In genomic region chr9:94086468-94086867, GRCh38 we compare ENCODE assay signal across 12 cellular contexts. TPM values are rescaled to one million over a fixed set of nuclear protein-coding genes. Genes with fewer than 3 reads are reported as not detected.
DNase-seq lines count a peak whose midpoint lies in the region; ATAC-seq and TF ChIP-seq lines count a peak whose summit lies in the region.
"Had no signal": no experiment of that assay in that cellular context is flagged by ENCODE, and none has a peak within 500 bp of the region (broad histone marks: within the 10 kb centered on the region; RNA-seq: fewer than 3 reads in every experiment).

No MANE protein-coding gene starts in this region.

- POLR2A ChIA-PET in RWPE1 (lab: Yijun Ruan, JAX; ENCODE audit: low non-redundant PET), result no interaction called here

- TF ChIP-seq CTCF in left ventricle myocardium inferior (IDR thresholded peaks at IDR 0.05; ENCODE audit: borderline replicate concordance) (no peak), RWPE1 (conservative IDR thresholded peaks at IDR 0.05; ENCODE audit: low read depth) (no peak), fibroblast of lung (conservative IDR thresholded peaks at IDR 0.05 in 1 of 2, IDR thresholded peaks at IDR 0.05 in 1 of 2; ENCODE audit: low read depth in 1 of 2, low read length in 2 of 2) (no peak)

- intact Hi-C loops in Right ventricle myocardium inferior (cut with DNase I) (no loop called here), left ventricle myocardium inferior (cut with micrococcal nuclease) (loop anchor here (10.0 kb wide), 1 partner anchor 48 kb away; no protein-coding TSS in a partner anchor)

- H3K4me2 ChIP-seq in fibroblast of lung (ENCODE audit: extremely low read depth, insufficient read depth, low read length), result no peak overlapping the region
- H3K4me2 ChIP-seq: neural progenitor cell had no signal

- H3K79me2 ChIP-seq in fibroblast of lung (ENCODE audit: control insufficient read depth, insufficient read depth, low read length), result no peaks in the 10 kb centered on the region

- ATAC-seq in Right ventricle myocardium inferior, result peak; percentile 34
- ATAC-seq in HG03521 (IDR thresholded peaks at IDR 0.05; ENCODE audit: unreplicated experiment), result no peak
- ATAC-seq in GM21619 (IDR thresholded peaks at IDR 0.05; ENCODE audit: unreplicated experiment), result no peak
- ATAC-seq in GM18867 (IDR thresholded peaks at IDR 0.05; ENCODE audit: unreplicated experiment), result no peak
- ATAC-seq: stimulated activated memory B cell treated with anti-CD40 and anti-IgM and Interleukin-4, amounts not matched to agents 10 μg/mL and 1 μg/mL and 100 μg/mL, for 72 hours; T-helper 17 cell had no signal

- no peak overlapping the region for H3K4me3 ChIP-seq in left ventricle myocardium inferior
- H3K4me3 ChIP-seq in fibroblast of lung (replicated peaks in 1 of 4; ENCODE audit: control extremely low read depth in 1 of 4, insufficient read depth in 1 of 4, low read depth in 3 of 4, low read length in 4 of 4), result no peak overlapping the region
- H3K4me3 ChIP-seq: neural progenitor cell had no signal

- no peaks in the 10 kb centered on the region for H3K27me3 ChIP-seq in left ventricle myocardium inferior (ENCODE audit: low read depth)
- no peaks in the 10 kb centered on the region for H3K27me3 ChIP-seq in fibroblast of lung (ENCODE audit: control insufficient read depth, insufficient read depth, low read length)
- H3K27me3 ChIP-seq: neural progenitor cell had no signal

- H3K4me1 ChIP-seq in left ventricle myocardium inferior, result peaks cover 51% of the 10 kb centered on the region
- peaks cover 4% of the 10 kb centered on the region for H3K4me1 ChIP-seq in fibroblast of lung (ENCODE audit: control insufficient read depth, extremely low read depth, insufficient read depth, low read length)

- H3K27ac ChIP-seq in left ventricle myocardium inferior (replicated peaks) (no peak overlapping the region), RWPE1 (no peak overlapping the region), fibroblast of lung (ENCODE audit: insufficient read depth, low read length) (no peak overlapping the region)
- H3K27ac ChIP-seq: neural progenitor cell had no signal

- H3K36me3 ChIP-seq in left ventricle myocardium inferior, result peaks cover 9% of the 10 kb centered on the region
- H3K36me3 ChIP-seq in fibroblast of lung (ENCODE audit: control insufficient read depth, insufficient read depth, low read length), result no peaks in the 10 kb centered on the region
- H3K36me3 ChIP-seq: neural progenitor cell had no signal

- no peaks in the 10 kb centered on the region for H3K9me3 ChIP-seq in left ventricle myocardium inferior (replicated peaks)
- no peaks in the 10 kb centered on the region for H3K9me3 ChIP-seq in fibroblast of lung (ENCODE audit: control insufficient read depth, insufficient read depth, low read depth, low read length)

- H3K9ac ChIP-seq in fibroblast of lung (ENCODE audit: insufficient read depth, low read length), result no peak overlapping the region
- H3K9ac ChIP-seq: neural progenitor cell had no signal

- H2AFZ ChIP-seq in fibroblast of lung (ENCODE audit: low read length), result no peak overlapping the region
- H2AFZ ChIP-seq: neural progenitor cell had no signal

- CTCF ChIA-PET in RWPE1 (lab: Yijun Ruan, JAX), result interaction anchor here (1.2 kb wide), 1 partner anchor 127 kb away, joined by 7 read pairs; no protein-coding TSS in a partner anchor

- DNase-seq in Right ventricle myocardium inferior (ENCODE audit: missing footprints) (no peak), left ventricle myocardium inferior (no peak), RWPE1 (ENCODE audit: low spot score) (peak; percentile 79), fibroblast of lung (ENCODE audit: low read depth in 2 of 2) (peak; percentile 65 to 78)
- DNase-seq in activated CD8-positive, alpha-beta memory T cell treated with anti-CD3 and anti-CD28 coated beads for 24 hours, result no peak
- DNase-seq: activated CD4-positive, alpha-beta memory T cell treated with anti-CD3 and anti-CD28 coated beads, Interleukin-2, amount 10 ng/mL, durations not matched to agents 7 days and 5 days; T-helper 17 cell had no signal

- H4K20me1 ChIP-seq in fibroblast of lung (ENCODE audit: control insufficient read depth, extremely low read depth, insufficient read depth, low read length), result no peaks in the 10 kb centered on the region

RNA-seq across cellular contexts. Expression of gene PTPDC1, which starts 2.2 kb away (rescaled TPM):
- total RNA-seq in Right ventricle myocardium inferior, result 8.5 TPM
- 7.9 TPM for total RNA-seq in left ventricle myocardium inferior
- total RNA-seq in fibroblast of lung, result 5.9 and 7.6 TPM in 2 replicates
- 3.8 and 4.4 TPM in 2 replicates for polyA plus RNA-seq in fibroblast of lung
- polyA plus RNA-seq in fibroblast of lung (2012), result 2.2 and 2.4 TPM in 2 replicates
- polyA minus RNA-seq in fibroblast of lung (ENCODE audit: low replicate concordance), result 1.2 and 2.6 TPM in 2 replicates

Comparison
In these comparisons a context has a peak if more than half of its experiments do, and no peak if none do; other contexts are left out.
1. DNase-seq: peak in RWPE1 (single experiment) and fibroblast of lung (2 of 2); none in Right ventricle myocardium inferior (single experiment), left ventricle myocardium inferior (single experiment) and activated CD8-positive, alpha-beta memory T cell treated with anti-CD3 and anti-CD28 coated beads for 24 hours (single experiment).